Comparison of ENCODE assay signal across 1 cellular context in the genomic region with DNA sequence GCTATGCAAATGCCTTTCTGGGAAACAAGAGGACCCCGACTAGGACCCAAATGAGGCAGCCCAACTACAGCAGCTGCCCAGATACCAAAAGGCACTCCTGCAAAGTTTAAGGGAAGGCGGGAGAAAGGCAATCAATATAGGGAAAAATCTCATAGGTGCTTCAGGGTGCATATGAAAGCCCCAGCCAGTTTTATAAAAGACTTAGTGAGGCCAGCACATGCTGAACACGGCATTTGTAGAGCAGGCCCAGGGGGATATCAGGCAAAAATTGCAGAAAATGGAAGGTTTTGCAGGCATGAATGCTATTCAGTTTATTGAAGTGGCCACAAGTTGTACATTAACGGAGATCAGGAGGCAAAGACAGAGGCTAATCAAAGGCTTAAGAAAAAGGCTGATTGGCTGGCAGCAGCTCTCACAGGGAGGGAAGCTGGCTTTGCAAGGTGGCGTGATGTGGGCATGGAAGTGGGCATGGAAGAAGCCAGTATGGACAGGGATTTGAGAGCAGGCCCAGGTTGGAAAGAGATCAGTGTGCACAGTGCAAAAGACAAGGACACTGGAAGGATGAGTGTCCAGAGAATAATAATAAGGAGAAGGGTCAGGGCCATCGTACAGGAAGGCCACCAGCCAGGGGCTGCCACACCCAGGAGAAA.
TF ChIP-seq lines count a peak whose summit lies in the region.

No MANE protein-coding gene starts in this region.

TF ChIP-seq in HepG2, 621 proteins besides CTCF, POLR2A, EP300 and RAD21 (continued from another document and continues in another):
- TF ChIP-seq, protein P1, sequence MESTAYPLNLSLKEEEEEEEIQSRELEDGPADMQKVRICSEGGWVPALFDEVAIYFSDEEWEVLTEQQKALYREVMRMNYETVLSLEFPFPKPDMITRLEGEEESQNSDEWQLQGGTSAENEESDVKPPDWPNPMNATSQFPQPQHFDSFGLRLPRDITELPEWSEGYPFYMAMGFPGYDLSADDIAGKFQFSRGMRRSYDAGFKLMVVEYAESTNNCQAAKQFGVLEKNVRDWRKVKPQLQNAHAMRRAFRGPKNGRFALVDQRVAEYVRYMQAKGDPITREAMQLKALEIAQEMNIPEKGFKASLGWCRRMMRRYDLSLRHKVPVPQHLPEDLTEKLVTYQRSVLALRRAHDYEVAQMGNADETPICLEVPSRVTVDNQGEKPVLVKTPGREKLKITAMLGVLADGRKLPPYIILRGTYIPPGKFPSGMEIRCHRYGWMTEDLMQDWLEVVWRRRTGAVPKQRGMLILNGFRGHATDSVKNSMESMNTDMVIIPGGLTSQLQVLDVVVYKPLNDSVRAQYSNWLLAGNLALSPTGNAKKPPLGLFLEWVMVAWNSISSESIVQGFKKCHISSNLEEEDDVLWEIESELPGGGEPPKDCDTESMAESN (CRISPR knock-in tag; conservative IDR thresholded peaks at IDR 0.05): no peak
- TF ChIP-seq SSRP1 (CRISPR knock-in tag; IDR thresholded peaks at IDR 0.05): no peak
- no peak for TF ChIP-seq ZC3H4 (CRISPR knock-in tag; IDR thresholded peaks at IDR 0.05; ENCODE audit: borderline replicate concordance)
- TF ChIP-seq SNAI1 (CRISPR knock-in tag; IDR thresholded peaks at IDR 0.05; ENCODE audit: borderline replicate concordance): no peak
- TF ChIP-seq ZNF674 (CRISPR knock-in tag; IDR thresholded peaks at IDR 0.05; ENCODE audit: low read depth): no peak
- TF ChIP-seq, protein P2, sequence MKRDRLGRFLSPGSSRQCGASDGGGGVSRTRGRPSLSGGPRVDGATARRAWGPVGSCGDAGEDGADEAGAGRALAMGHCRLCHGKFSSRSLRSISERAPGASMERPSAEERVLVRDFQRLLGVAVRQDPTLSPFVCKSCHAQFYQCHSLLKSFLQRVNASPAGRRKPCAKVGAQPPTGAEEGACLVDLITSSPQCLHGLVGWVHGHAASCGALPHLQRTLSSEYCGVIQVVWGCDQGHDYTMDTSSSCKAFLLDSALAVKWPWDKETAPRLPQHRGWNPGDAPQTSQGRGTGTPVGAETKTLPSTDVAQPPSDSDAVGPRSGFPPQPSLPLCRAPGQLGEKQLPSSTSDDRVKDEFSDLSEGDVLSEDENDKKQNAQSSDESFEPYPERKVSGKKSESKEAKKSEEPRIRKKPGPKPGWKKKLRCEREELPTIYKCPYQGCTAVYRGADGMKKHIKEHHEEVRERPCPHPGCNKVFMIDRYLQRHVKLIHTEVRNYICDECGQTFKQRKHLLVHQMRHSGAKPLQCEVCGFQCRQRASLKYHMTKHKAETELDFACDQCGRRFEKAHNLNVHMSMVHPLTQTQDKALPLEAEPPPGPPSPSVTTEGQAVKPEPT (CRISPR knock-in tag; IDR thresholded peaks at IDR 0.05; ENCODE audit: low read depth): no peak
- TF ChIP-seq, protein P3, sequence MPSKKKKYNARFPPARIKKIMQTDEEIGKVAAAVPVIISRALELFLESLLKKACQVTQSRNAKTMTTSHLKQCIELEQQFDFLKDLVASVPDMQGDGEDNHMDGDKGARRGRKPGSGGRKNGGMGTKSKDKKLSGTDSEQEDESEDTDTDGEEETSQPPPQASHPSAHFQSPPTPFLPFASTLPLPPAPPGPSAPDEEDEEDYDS (CRISPR knock-in tag; IDR thresholded peaks at IDR 0.05): 0 out of 2 replicates have a peak, but pooled peaks have one; percentile 33
- 0 out of 2 replicates have a peak, but pooled peaks have one; percentile 12 for TF ChIP-seq SAP130 (CRISPR knock-in tag; IDR thresholded peaks at IDR 0.05; ENCODE audit: low read depth)
- TF ChIP-seq ZNF143 (CRISPR knock-in tag; IDR thresholded peaks at IDR 0.05): no peak
- TF ChIP-seq ZNF124 (CRISPR knock-in tag; IDR thresholded peaks at IDR 0.05): no peak
- TF ChIP-seq, protein P4, sequence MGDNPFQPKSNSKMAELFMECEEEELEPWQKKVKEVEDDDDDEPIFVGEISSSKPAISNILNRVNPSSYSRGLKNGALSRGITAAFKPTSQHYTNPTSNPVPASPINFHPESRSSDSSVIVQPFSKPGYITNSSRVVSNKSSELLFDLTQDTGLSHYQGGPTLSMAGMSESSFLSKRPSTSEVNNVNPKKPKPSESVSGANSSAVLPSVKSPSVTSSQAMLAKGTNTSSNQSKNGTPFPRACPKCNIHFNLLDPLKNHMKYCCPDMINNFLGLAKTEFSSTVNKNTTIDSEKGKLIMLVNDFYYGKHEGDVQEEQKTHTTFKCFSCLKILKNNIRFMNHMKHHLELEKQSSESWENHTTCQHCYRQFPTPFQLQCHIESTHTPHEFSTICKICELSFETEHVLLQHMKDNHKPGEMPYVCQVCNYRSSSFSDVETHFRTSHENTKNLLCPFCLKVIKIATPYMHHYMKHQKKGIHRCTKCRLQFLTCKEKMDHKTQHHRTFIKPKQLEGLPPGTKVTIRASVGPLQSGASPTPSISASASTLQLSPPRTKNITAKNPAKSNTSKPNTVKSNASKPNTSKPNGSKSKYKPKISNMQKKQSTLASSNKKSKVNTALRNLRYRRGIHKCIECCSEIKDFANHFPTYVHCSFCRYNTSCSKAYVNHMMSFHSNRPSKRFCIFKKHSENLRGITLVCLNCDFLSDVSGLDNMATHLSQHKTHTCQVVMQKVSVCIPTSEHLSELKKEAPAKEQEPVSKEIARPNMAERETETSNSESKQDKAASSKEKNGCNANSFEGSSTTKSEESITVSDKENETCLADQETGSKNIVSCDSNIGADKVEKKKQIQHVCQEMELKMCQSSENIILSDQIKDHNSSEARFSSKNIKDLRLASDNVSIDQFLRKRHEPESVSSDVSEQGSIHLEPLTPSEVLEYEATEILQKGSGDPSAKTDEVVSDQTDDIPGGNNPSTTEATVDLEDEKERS (CRISPR knock-in tag; IDR thresholded peaks at IDR 0.05): no peak
- TF ChIP-seq BRCA1 (CRISPR knock-in tag; IDR thresholded peaks at IDR 0.05): no peak
- TF ChIP-seq, protein P5, sequence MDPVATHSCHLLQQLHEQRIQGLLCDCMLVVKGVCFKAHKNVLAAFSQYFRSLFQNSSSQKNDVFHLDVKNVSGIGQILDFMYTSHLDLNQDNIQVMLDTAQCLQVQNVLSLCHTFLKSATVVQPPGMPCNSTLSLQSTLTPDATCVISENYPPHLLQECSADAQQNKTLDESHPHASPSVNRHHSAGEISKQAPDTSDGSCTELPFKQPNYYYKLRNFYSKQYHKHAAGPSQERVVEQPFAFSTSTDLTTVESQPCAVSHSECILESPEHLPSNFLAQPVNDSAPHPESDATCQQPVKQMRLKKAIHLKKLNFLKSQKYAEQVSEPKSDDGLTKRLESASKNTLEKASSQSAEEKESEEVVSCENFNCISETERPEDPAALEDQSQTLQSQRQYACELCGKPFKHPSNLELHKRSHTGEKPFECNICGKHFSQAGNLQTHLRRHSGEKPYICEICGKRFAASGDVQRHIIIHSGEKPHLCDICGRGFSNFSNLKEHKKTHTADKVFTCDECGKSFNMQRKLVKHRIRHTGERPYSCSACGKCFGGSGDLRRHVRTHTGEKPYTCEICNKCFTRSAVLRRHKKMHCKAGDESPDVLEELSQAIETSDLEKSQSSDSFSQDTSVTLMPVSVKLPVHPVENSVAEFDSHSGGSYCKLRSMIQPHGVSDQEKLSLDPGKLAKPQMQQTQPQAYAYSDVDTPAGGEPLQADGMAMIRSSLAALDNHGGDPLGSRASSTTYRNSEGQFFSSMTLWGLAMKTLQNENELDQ (CRISPR knock-in tag; IDR thresholded peaks at IDR 0.05; ENCODE audit: borderline replicate concordance): peak; percentile 51; the same call in 1 of the 2 replicates
- no peak for TF ChIP-seq ELF1 (CRISPR knock-in tag; IDR thresholded peaks at IDR 0.05)
- TF ChIP-seq ZNF121 (CRISPR knock-in tag; IDR thresholded peaks at IDR 0.05): no peak
- TF ChIP-seq ISX (CRISPR knock-in tag; conservative IDR thresholded peaks at IDR 0.05): no peak
- TF ChIP-seq, protein P6, sequence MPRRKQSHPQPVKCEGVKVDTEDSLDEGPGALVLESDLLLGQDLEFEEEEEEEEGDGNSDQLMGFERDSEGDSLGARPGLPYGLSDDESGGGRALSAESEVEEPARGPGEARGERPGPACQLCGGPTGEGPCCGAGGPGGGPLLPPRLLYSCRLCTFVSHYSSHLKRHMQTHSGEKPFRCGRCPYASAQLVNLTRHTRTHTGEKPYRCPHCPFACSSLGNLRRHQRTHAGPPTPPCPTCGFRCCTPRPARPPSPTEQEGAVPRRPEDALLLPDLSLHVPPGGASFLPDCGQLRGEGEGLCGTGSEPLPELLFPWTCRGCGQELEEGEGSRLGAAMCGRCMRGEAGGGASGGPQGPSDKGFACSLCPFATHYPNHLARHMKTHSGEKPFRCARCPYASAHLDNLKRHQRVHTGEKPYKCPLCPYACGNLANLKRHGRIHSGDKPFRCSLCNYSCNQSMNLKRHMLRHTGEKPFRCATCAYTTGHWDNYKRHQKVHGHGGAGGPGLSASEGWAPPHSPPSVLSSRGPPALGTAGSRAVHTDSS (CRISPR knock-in tag; conservative IDR thresholded peaks at IDR 0.05): no peak
- peak; percentile 20; the same call in 1 of the 2 replicates for TF ChIP-seq HDAC2 (CRISPR knock-in tag; IDR thresholded peaks at IDR 0.05)
- TF ChIP-seq, protein P7, sequence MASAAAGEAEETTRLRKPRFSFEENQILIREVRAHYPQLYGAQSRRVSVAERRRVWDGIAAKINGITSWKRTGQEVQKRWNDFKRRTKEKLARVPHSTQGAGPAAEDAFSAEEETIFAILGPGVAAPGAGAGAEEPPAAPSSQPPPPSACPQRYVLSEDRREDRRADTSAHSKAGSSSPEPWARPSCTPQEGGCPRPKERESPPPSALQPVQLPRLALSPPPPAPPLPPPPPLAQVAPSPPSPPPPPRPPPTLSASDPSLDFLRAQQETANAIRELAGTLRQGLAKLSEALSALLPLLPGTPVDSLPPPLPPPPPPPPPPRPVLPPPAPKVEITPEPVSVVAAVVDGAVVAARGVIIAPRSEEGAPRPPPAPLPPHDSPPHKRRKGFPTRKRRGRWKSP (CRISPR knock-in tag; IDR thresholded peaks at IDR 0.05): no peak
- TF ChIP-seq CEBPB (IDR thresholded peaks at IDR 0.05; ENCODE audit: borderline replicate concordance, low read depth, low read length): no peak
- TF ChIP-seq, protein P8, sequence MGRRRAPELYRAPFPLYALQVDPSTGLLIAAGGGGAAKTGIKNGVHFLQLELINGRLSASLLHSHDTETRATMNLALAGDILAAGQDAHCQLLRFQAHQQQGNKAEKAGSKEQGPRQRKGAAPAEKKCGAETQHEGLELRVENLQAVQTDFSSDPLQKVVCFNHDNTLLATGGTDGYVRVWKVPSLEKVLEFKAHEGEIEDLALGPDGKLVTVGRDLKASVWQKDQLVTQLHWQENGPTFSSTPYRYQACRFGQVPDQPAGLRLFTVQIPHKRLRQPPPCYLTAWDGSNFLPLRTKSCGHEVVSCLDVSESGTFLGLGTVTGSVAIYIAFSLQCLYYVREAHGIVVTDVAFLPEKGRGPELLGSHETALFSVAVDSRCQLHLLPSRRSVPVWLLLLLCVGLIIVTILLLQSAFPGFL (CRISPR knock-in tag; IDR thresholded peaks at IDR 0.05): no peak
- no peak for TF ChIP-seq ZNF660 (CRISPR knock-in tag; IDR thresholded peaks at IDR 0.05; ENCODE audit: borderline replicate concordance, low read depth)
- no peak for TF ChIP-seq PCBP1 (IDR thresholded peaks at IDR 0.05; ENCODE audit: borderline replicate concordance, low read depth, low read length)
- TF ChIP-seq SMYD3 (CRISPR knock-in tag; IDR thresholded peaks at IDR 0.05): no peak
- TF ChIP-seq, protein P9, sequence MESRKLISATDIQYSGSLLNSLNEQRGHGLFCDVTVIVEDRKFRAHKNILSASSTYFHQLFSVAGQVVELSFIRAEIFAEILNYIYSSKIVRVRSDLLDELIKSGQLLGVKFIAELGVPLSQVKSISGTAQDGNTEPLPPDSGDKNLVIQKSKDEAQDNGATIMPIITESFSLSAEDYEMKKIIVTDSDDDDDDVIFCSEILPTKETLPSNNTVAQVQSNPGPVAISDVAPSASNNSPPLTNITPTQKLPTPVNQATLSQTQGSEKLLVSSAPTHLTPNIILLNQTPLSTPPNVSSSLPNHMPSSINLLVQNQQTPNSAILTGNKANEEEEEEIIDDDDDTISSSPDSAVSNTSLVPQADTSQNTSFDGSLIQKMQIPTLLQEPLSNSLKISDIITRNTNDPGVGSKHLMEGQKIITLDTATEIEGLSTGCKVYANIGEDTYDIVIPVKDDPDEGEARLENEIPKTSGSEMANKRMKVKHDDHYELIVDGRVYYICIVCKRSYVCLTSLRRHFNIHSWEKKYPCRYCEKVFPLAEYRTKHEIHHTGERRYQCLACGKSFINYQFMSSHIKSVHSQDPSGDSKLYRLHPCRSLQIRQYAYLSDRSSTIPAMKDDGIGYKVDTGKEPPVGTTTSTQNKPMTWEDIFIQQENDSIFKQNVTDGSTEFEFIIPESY (CRISPR knock-in tag; IDR thresholded peaks at IDR 0.05): no peak
- TF ChIP-seq, protein P10, sequence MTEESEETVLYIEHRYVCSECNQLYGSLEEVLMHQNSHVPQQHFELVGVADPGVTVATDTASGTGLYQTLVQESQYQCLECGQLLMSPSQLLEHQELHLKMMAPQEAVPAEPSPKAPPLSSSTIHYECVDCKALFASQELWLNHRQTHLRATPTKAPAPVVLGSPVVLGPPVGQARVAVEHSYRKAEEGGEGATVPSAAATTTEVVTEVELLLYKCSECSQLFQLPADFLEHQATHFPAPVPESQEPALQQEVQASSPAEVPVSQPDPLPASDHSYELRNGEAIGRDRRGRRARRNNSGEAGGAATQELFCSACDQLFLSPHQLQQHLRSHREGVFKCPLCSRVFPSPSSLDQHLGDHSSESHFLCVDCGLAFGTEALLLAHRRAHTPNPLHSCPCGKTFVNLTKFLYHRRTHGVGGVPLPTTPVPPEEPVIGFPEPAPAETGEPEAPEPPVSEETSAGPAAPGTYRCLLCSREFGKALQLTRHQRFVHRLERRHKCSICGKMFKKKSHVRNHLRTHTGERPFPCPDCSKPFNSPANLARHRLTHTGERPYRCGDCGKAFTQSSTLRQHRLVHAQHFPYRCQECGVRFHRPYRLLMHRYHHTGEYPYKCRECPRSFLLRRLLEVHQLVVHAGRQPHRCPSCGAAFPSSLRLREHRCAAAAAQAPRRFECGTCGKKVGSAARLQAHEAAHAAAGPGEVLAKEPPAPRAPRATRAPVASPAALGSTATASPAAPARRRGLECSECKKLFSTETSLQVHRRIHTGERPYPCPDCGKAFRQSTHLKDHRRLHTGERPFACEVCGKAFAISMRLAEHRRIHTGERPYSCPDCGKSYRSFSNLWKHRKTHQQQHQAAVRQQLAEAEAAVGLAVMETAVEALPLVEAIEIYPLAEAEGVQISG (CRISPR knock-in tag; IDR thresholded peaks at IDR 0.05): no peak
- TF ChIP-seq CCDC6 (CRISPR knock-in tag; IDR thresholded peaks at IDR 0.05): no peak; the same call in 1 of the 2 replicates
- peak; percentile 81; the same call in 1 of the 2 replicates for TF ChIP-seq ZFP36L1 (CRISPR knock-in tag; IDR thresholded peaks at IDR 0.05)
- TF ChIP-seq, protein P11, sequence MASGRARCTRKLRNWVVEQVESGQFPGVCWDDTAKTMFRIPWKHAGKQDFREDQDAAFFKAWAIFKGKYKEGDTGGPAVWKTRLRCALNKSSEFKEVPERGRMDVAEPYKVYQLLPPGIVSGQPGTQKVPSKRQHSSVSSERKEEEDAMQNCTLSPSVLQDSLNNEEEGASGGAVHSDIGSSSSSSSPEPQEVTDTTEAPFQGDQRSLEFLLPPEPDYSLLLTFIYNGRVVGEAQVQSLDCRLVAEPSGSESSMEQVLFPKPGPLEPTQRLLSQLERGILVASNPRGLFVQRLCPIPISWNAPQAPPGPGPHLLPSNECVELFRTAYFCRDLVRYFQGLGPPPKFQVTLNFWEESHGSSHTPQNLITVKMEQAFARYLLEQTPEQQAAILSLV (CRISPR knock-in tag; IDR thresholded peaks at IDR 0.05; ENCODE audit: borderline replicate concordance): no peak
- TF ChIP-seq, protein P12, sequence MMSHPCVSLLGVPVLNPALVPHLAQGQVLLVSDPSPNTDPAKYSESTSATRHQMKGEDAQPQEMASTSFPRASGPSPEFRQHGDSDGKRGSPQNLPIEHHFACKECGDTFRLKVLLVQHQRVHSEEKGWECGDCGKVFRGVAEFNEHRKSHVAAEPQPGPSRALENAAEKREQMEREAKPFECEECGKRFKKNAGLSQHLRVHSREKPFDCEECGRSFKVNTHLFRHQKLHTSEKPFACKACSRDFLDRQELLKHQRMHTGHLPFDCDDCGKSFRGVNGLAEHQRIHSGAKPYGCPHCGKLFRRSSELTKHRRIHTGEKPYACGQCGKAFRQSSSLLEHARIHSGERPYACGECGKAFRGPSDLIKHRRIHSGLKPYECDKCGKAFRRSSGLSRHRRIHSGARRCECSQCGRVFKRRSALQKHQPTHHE (CRISPR knock-in tag; IDR thresholded peaks at IDR 0.05; ENCODE audit: borderline replicate concordance): no peak
- TF ChIP-seq IRX3 (CRISPR knock-in tag; IDR thresholded peaks at IDR 0.05; ENCODE audit: borderline replicate concordance, low read depth): no peak
